Comparison of ENCODE assay signal across 9 cellular contexts in the genomic region with DNA sequence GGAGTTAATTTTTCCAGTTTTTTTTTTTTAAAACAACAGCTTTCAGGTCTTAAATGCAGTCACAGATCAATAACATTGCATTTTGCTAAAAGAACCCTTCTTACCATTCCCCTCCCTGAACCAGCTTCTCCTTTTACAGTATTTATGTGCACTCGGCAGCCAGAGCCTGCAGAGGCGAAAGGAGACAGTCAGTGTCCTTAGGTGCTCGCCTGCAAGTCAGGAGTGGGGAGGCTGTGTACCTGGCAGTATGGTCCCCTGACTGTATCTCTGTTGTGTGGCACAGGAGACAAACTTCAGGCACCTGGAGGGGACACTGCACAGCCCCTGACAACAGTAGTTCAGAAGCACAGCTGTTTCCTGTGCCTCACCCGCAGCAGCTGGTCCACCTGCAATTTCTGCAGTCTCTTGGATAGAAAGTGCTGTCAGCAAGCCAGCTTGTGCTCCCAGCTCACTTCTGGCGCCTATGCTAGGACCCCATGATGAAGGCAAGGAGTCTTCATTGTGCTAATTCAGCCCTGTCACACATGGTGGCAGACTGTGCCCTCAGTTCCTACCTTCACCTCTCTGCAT.
DNase-seq lines count a peak whose midpoint lies in the region; ATAC-seq and TF ChIP-seq lines count a peak whose summit lies in the region.
"Had no signal": no experiment of that assay in that cellular context is flagged by ENCODE, and none has a peak within 500 bp of the region (broad histone marks: within the 10 kb centered on the region; RNA-seq: fewer than 3 reads in every experiment).

No MANE protein-coding gene starts in this region.

- ATAC-seq in GM18505 (IDR thresholded peaks at IDR 0.05; ENCODE audit: unreplicated experiment) (peak; percentile 85), GM21529 (IDR thresholded peaks at IDR 0.05; ENCODE audit: unreplicated experiment) (peak; percentile 93), HG03442 (IDR thresholded peaks at IDR 0.05; ENCODE audit: unreplicated experiment) (peak; percentile 71), GM19328 (IDR thresholded peaks at IDR 0.05; ENCODE audit: unreplicated experiment) (no peak), HG03045 (IDR thresholded peaks at IDR 0.05; ENCODE audit: unreplicated experiment) (no peak)

- no peak for TF ChIP-seq POLR2A in GM18505 (IDR thresholded peaks at IDR 0.05; ENCODE audit: borderline replicate concordance, extremely low read depth, insufficient read depth, insufficient read length)

- peak; percentile 71 for DNase-seq in SHP77 treated with DMSO at 0.1 percent for 48 hours (lab: John Stamatoyannopoulos, UW)
- no peak for DNase-seq in effector CD4-positive, alpha-beta T cell
- DNase-seq in stimulated activated CD4-positive, alpha-beta T cell treated with anti-CD3 and anti-CD28 coated beads, Interleukin-4, amount 100 ng/mL, for 1 hour = no peak
- DNase-seq: effector CD8-positive, alpha-beta T cell had no signal

Comparison
In these comparisons a context has a peak if more than half of its experiments do, and no peak if none do; other contexts are left out.
1. ATAC-seq: peak in GM18505 (single experiment), GM21529 (single experiment) and HG03442 (single experiment); none in GM19328 (single experiment) and HG03045 (single experiment).